11 cellular contexts compared by ENCODE assay signal in genomic region chr7:112056409-112056808, GRCh38.
DNase-seq lines count a peak whose midpoint lies in the region; ATAC-seq and TF ChIP-seq lines count a peak whose summit lies in the region.
"Had no signal": no experiment of that assay in that cellular context is flagged by ENCODE, and none has a peak within 500 bp of the region (broad histone marks: within the 10 kb centered on the region; RNA-seq: fewer than 3 reads in every experiment).

No MANE protein-coding gene starts in this region.

- H3K27ac ChIP-seq in AG04450 (ENCODE audit: low read depth, low read length), result no peak overlapping the region
- no peak overlapping the region for H3K27ac ChIP-seq in osteoblast (ENCODE audit: low read depth, low read length)
- H3K27ac ChIP-seq in aorta (ENCODE audit: low read depth in 1 of 2, low read length in 2 of 2), result no peak overlapping the region
- H3K27ac ChIP-seq: epithelial cell of prostate had no signal

- H3K36me3 ChIP-seq in osteoblast (ENCODE audit: insufficient read depth, low read length) (no peaks in the 10 kb centered on the region), MG63 (no peaks in the 10 kb centered on the region), aorta (ENCODE audit: control insufficient read depth in 1 of 2, insufficient read depth in 2 of 2, low read length in 1 of 2) (no peaks in the 10 kb centered on the region)

- H3K27me3 ChIP-seq in AG04450 (ENCODE audit: control insufficient read depth, insufficient read depth, low read length) (no peaks in the 10 kb centered on the region), osteoblast (ENCODE audit: insufficient read depth, low read length) (no peaks in the 10 kb centered on the region), MG63 (no peaks in the 10 kb centered on the region), aorta (ENCODE audit: control insufficient read depth in 1 of 2, insufficient read depth in 2 of 2, low read length in 1 of 2) (no peaks in the 10 kb centered on the region)

- WGBS in aorta, 2 donors, result 82 to 84% methylated on average over 2 of the region's 2 CpGs

- no peak overlapping the region for H3K4me2 ChIP-seq in osteoblast (ENCODE audit: insufficient read depth, low read length)

- H3K4me1 Mint-ChIP-seq in activated CD8-positive, alpha-beta memory T cell treated with anti-CD3 and anti-CD28 coated beads, Interleukin-2, amount 10 ng/mL, durations not matched to agents 7 days and 5 days, result no peaks in the 10 kb centered on the region
- H3K4me1 Mint-ChIP-seq: activated B cell treated with CpG ODN at 0.5 μM for 24 hours had no signal

- no peaks in the 10 kb centered on the region for H3K9me3 Mint-ChIP-seq in activated CD8-positive, alpha-beta memory T cell treated with anti-CD3 and anti-CD28 coated beads, Interleukin-2, amount 10 ng/mL, durations not matched to agents 7 days and 5 days (ENCODE audit: low read depth)
- H3K9me3 Mint-ChIP-seq: activated B cell treated with CpG ODN at 0.5 μM for 24 hours; CD4-positive, CD25-positive, alpha-beta regulatory T cell had no signal

- intact Hi-C loops in aorta (cut with DNase I), result no loop called here

- peaks cover 2% of the 10 kb centered on the region for H4K20me1 ChIP-seq in osteoblast (ENCODE audit: insufficient read depth, low read length)

- TF ChIP-seq CTCF in AG04450 (IDR thresholded peaks at IDR 0.05; ENCODE audit: low read depth, low read length), result no peak
- TF ChIP-seq CTCF in cardiac fibroblast (IDR thresholded peaks at IDR 0.05; ENCODE audit: low read depth, low read length), result no peak
- TF ChIP-seq CTCF in osteoblast (IDR thresholded peaks at IDR 0.05; ENCODE audit: extremely low read depth, low read depth, low read length), result no peak

- CTCF ChIA-PET in AG04450 (lab: Charles Lee), result interaction anchor here (1.1 to 1.4 kb wide), 2 partner anchors 70 to 355 kb away, joined by 3 read pairs; no protein-coding TSS in a partner anchor
- CTCF ChIA-PET in activated CD8-positive, alpha-beta memory T cell treated with anti-CD3 and anti-CD28 coated beads, Interleukin-2, amount 10 ng/mL, durations not matched to agents 7 days and 5 days (lab: Charles Lee), result interaction anchor here (1.6 kb wide), 1 partner anchor 26 kb away, joined by 4 read pairs; no protein-coding TSS in a partner anchor

- H3K27me3 Mint-ChIP-seq in activated CD8-positive, alpha-beta memory T cell treated with anti-CD3 and anti-CD28 coated beads, Interleukin-2, amount 10 ng/mL, durations not matched to agents 7 days and 5 days, result peaks cover 3% of the 10 kb centered on the region
- H3K27me3 Mint-ChIP-seq: activated B cell treated with CpG ODN at 0.5 μM for 24 hours; CD4-positive, CD25-positive, alpha-beta regulatory T cell had no signal

- no peak overlapping the region for H2AFZ ChIP-seq in osteoblast (ENCODE audit: low read length)

- ATAC-seq in GM19452 (IDR thresholded peaks at IDR 0.05; ENCODE audit: unreplicated experiment) (peak; percentile 49), HG03432 (IDR thresholded peaks at IDR 0.05; ENCODE audit: unreplicated experiment) (peak; percentile 91), aorta (ENCODE audit: low FRiP score) (no peak)
- ATAC-seq in activated CD8-positive, alpha-beta memory T cell treated with anti-CD3 and anti-CD28 coated beads, Interleukin-2, amount 10 ng/mL, durations not matched to agents 7 days and 5 days, result no peak

- H3K9me3 ChIP-seq in AG04450 (ENCODE audit: control insufficient read depth, insufficient read depth, low read length) (no peaks in the 10 kb centered on the region), osteoblast (ENCODE audit: low read depth, low read length) (no peaks in the 10 kb centered on the region), MG63 (no peaks in the 10 kb centered on the region), aorta (ENCODE audit: control insufficient read depth, low read length) (no peaks in the 10 kb centered on the region)

- H3K79me2 ChIP-seq in osteoblast (ENCODE audit: insufficient read depth, low read length), result peaks cover 21% of the 10 kb centered on the region

- H3K4me3 ChIP-seq in AG04450 (ENCODE audit: low read depth, low read length) (no peak overlapping the region), cardiac fibroblast (replicated peaks in 1 of 2; ENCODE audit: low read depth in 2 of 2, low read length in 2 of 2) (no peak overlapping the region), osteoblast (ENCODE audit: insufficient read depth, low read length) (no peak overlapping the region), MG63 (no peak overlapping the region), aorta (ENCODE audit: low read length in 2 of 2) (no peak overlapping the region)

- no peaks in the 10 kb centered on the region for H3K4me1 ChIP-seq in osteoblast (ENCODE audit: insufficient read depth, low read length)
- peaks cover 0 to 3% of the 10 kb centered on the region in 2 donors for H3K4me1 ChIP-seq in aorta (ENCODE audit: control insufficient read depth in 1 of 2, insufficient read depth in 2 of 2, low read length in 2 of 2)

- DNase-seq in AG04450 (ENCODE audit: low read depth, low spot score) (peak; percentile 42), cardiac fibroblast (ENCODE audit: low read depth in 2 of 2) (peak; percentile 26 to 96), osteoblast (ENCODE audit: insufficient read length, low spot score, missing footprints) (no peak), MG63 (no peak), aorta (no peak)
- DNase-seq in activated CD8-positive, alpha-beta memory T cell treated with anti-CD3 and anti-CD28 coated beads, Interleukin-2, amount 10 ng/mL, durations not matched to agents 7 days and 5 days, result no peak
- DNase-seq: activated B cell treated with CpG ODN at 0.5 μM for 24 hours; CD4-positive, CD25-positive, alpha-beta regulatory T cell had no signal

- POLR2A ChIA-PET in AG04450 (lab: Yijun Ruan, JAX), result no interaction called here

- no peak overlapping the region for H3K4me3 Mint-ChIP-seq in activated CD8-positive, alpha-beta memory T cell treated with anti-CD3 and anti-CD28 coated beads, Interleukin-2, amount 10 ng/mL, durations not matched to agents 7 days and 5 days
- H3K4me3 Mint-ChIP-seq: activated B cell treated with CpG ODN at 0.5 μM for 24 hours; CD4-positive, CD25-positive, alpha-beta regulatory T cell had no signal

- H3K27ac Mint-ChIP-seq in activated CD8-positive, alpha-beta memory T cell treated with anti-CD3 and anti-CD28 coated beads, Interleukin-2, amount 10 ng/mL, durations not matched to agents 7 days and 5 days, result no peak overlapping the region
- H3K27ac Mint-ChIP-seq: activated B cell treated with CpG ODN at 0.5 μM for 24 hours; CD4-positive, CD25-positive, alpha-beta regulatory T cell had no signal

- H3K36me3 Mint-ChIP-seq in activated CD8-positive, alpha-beta memory T cell treated with anti-CD3 and anti-CD28 coated beads, Interleukin-2, amount 10 ng/mL, durations not matched to agents 7 days and 5 days, result no peaks in the 10 kb centered on the region
- H3K36me3 Mint-ChIP-seq: CD4-positive, CD25-positive, alpha-beta regulatory T cell had no signal

Comparison
In these comparisons a context has a peak if more than half of its experiments do, and no peak if none do; other contexts are left out.
1. DNase-seq: peak in AG04450 (single experiment) and cardiac fibroblast (2 of 2); none in osteoblast (single experiment), MG63 (single experiment), aorta (0 of 2) and activated CD8-positive, alpha-beta memory T cell treated with anti-CD3 and anti-CD28 coated beads, Interleukin-2, amount 10 ng/mL, durations not matched to agents 7 days and 5 days (single experiment).
2. ATAC-seq: peak in GM19452 (single experiment) and HG03432 (single experiment); none in aorta (single experiment) and activated CD8-positive, alpha-beta memory T cell treated with anti-CD3 and anti-CD28 coated beads, Interleukin-2, amount 10 ng/mL, durations not matched to agents 7 days and 5 days (single experiment).